Comparison of ENCODE assay signal across 16 cellular contexts in genomic region chr14:71536015-71536535, GRCh38.
DNase-seq lines count a peak whose midpoint lies in the region; ATAC-seq and TF ChIP-seq lines count a peak whose summit lies in the region.
"Had no signal": no experiment of that assay in that cellular context is flagged by ENCODE, and none has a peak within 500 bp of the region (broad histone marks: within the 10 kb centered on the region; RNA-seq: fewer than 3 reads in every experiment).

No MANE protein-coding gene starts in this region.

- peaks cover 1% of the 10 kb centered on the region for H3K36me3 Mint-ChIP-seq in chondrocyte (ENCODE audit: low read depth)
- H3K36me3 Mint-ChIP-seq in nephron progenitor cell (ENCODE audit: low read depth), result peaks cover 11% of the 10 kb centered on the region
- peaks cover 6% of the 10 kb centered on the region for H3K36me3 Mint-ChIP-seq in T-cell

- intact Hi-C loops in testis (cut with DNase I; ENCODE audit: low total_unique reads), result no loop called here

- H3K27ac Mint-ChIP-seq in chondrocyte (ENCODE audit: unreplicated experiment) (peak overlapping the region; percentile 91), nephron progenitor cell (peak overlapping the region; percentile 5), T-cell (no peak overlapping the region)

- ATAC-seq in HG02763 (IDR thresholded peaks at IDR 0.05; ENCODE audit: unreplicated experiment), result no peak
- no peak for ATAC-seq in T-cell (replicated peaks in 1 of 4)

- H3K36me3 ChIP-seq in testis (ENCODE audit: low read depth, missing control alignments), result no peaks in the 10 kb centered on the region
- H3K36me3 ChIP-seq: HAP-1 had no signal

- no peak overlapping the region for H3K4me3 Mint-ChIP-seq in chondrocyte (ENCODE audit: unreplicated experiment)
- no peak overlapping the region for H3K4me3 Mint-ChIP-seq in nephron progenitor cell
- H3K4me3 Mint-ChIP-seq in T-cell, result no peak overlapping the region

- H3K27me3 ChIP-seq in testis, result no peaks in the 10 kb centered on the region

- TF ChIP-seq CTCF in chondrocyte (IDR thresholded peaks at IDR 0.05) (no peak), nephron progenitor cell (IDR thresholded peaks at IDR 0.05) (no peak), testis (IDR thresholded peaks at IDR 0.05) (no peak)

- TF ChIP-seq POLR2A in testis (IDR thresholded peaks at IDR 0.05), result no peak

- H3K4me1 ChIP-seq in testis, result peaks cover 44% of the 10 kb centered on the region

- POLR2A ChIA-PET in T-cell (lab: Charles Lee), result interaction anchor here (0.6 kb wide), 4 partner anchors 10 to 20 kb away, joined by 3 to 6 read pairs (median 4); no protein-coding TSS in a partner anchor

- DNase-seq in LHCN-M2 (ENCODE audit: low read depth), result peak; percentile 17
- DNase-seq in chondrocyte (ENCODE audit: low spot score), result no peak
- no peak for DNase-seq in nephron progenitor cell
- no peak for DNase-seq in testis
- no peak for DNase-seq in SHP77 treated with DMSO at 0.1 percent for 48 hours (lab: John Stamatoyannopoulos, UW)
- no peak for DNase-seq in T-cell
- DNase-seq: AML-193, COR-L47, GDM1, Kasumi-1, NCI-H1105, NCI-H1694, NCI-H2081 treated with DMSO at 0.1 percent for 48 hours, SHP77 had no signal

- H3K27me3 Mint-ChIP-seq in chondrocyte (ENCODE audit: low read depth) (no peaks in the 10 kb centered on the region), nephron progenitor cell (ENCODE audit: low read depth, poor library complexity) (peaks cover 3% of the 10 kb centered on the region), T-cell (no peaks in the 10 kb centered on the region)

- no peak overlapping the region for H3K4me3 ChIP-seq in testis
- H3K4me3 ChIP-seq: HAP-1 had no signal

- H3K27ac ChIP-seq in testis, result peak overlapping the region; percentile 68 to 69

- H3K4me1 Mint-ChIP-seq in chondrocyte (ENCODE audit: low read depth) (peaks cover 94% of the 10 kb centered on the region), nephron progenitor cell (peaks cover 33% of the 10 kb centered on the region), T-cell (peaks cover 29 to 33% (median 32%) of the 10 kb centered on the region in 3 donors)

- CTCF ChIA-PET in T-cell (lab: Charles Lee), result interaction anchor here in 1 of 2 donors (0.6 to 0.7 kb wide), 2 partner anchors 307 to 1056 kb away, joined by 3 read pairs; no protein-coding TSS in a partner anchor

- H3K9me3 Mint-ChIP-seq in chondrocyte (ENCODE audit: low read depth) (no peaks in the 10 kb centered on the region), nephron progenitor cell (no peaks in the 10 kb centered on the region), T-cell (no peaks in the 10 kb centered on the region)

- whole genome bisulfite sequencing in testis, 2 donors, result 50 to 58% methylated on average over 2 of the region's 2 CpGs

- no peaks in the 10 kb centered on the region for H3K9me3 ChIP-seq in testis
- H3K9me3 ChIP-seq: HAP-1 had no signal

Comparison
In these comparisons a context has a peak if more than half of its experiments do, and no peak if none do; other contexts are left out.
1. H3K27ac Mint-ChIP-seq: peak in chondrocyte (single experiment) and nephron progenitor cell (single experiment); none in T-cell (0 of 2).